22 cellular contexts compared by ENCODE assay signal in the genomic region with DNA sequence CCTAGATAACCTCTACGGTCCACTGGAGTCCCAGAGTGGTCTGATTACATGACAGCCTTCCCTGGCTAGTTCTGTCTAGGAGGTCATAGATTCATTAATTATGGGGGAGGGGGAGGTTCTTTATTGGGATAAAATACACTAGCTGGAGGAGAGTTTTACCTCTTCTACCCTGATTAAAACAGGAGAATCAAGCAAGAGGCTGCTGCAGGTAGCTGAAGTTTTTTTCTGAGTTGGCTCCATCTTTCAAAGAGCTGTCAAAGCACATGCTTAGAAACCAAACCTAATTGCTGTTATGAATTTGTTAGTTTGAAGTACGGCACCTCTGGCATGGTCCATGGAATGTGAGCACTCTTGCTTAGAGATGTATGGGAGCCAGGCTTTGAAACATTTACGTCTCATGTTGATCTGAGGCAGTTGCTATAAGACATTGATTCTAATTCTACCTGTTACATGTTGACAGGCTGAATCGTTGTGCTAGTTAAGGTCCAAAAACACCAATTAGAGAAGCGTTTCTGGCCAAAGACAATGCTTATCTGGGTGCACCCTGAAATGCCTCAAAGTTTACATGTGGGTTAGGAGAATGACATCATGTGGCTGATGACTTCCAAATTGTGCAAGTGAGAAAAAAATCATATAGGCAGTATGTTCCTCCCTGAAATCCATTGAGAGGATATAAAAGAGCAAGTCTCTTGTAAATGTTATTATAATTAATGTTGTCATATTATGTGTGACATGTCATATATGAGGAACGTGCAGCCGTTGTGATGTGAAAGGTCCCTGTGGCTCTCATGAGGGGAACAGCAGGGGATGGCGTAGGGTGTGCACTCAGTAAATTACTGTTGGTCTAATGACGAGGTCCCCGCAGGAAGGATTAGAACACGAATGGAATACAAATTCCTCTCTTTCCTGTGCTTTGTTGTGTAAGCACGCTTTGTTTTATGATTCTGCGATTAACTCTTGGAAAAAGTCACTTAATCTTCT.
DNase-seq lines count a peak whose midpoint lies in the region; ATAC-seq and TF ChIP-seq lines count a peak whose summit lies in the region.
"Had no signal": no experiment of that assay in that cellular context is flagged by ENCODE, and none has a peak within 500 bp of the region (broad histone marks: within the 10 kb centered on the region; RNA-seq: fewer than 3 reads in every experiment).

No MANE protein-coding gene starts in this region.

- peaks cover 11% of the 10 kb centered on the region; the same call in 1 of the 2 replicates for H3K4me1 ChIP-seq in HAP-1
- H3K4me1 ChIP-seq in thyroid gland = peaks cover 0 to 11% of the 10 kb centered on the region in 2 donors

- H3K4me1 Mint-ChIP-seq in nephron = peaks cover 54% of the 10 kb centered on the region
- H3K4me1 Mint-ChIP-seq: activated naive CD4-positive, alpha-beta T cell treated with anti-CD3 and anti-CD28 coated beads, Interleukin-2, amount 50 U/mL, for 24 hours; activated T-helper 17 cell treated with anti-CD3 and anti-CD28 coated beads, Interleukin-2, amount 50 U/mL, for 72 hours; stimulated activated naive CD8-positive, alpha-beta T cell treated with anti-CD3 and anti-CD28 coated beads, Interleukin-15, amount 100 ng/mL, for 72 hours had no signal

- DNase-seq in HAP-1 (ENCODE audit: low spot score in 2 of 2) (peak; percentile 16 to 43), NCI-H69 (lab: John Stamatoyannopoulos, UW) (peak; percentile 56), dermis microvascular lymphatic vessel endothelial cell (ENCODE audit: low read depth in 2 of 2) (peak; percentile 61), middle frontal gyrus (ENCODE audit: extremely low spot score, low spot score) (no peak), HK-2 (ENCODE audit: unreplicated experiment) (no peak), thyroid gland (no peak)
- DNase-seq: activated B cell treated with CpG ODN at 0.5 μM for 24 hours; activated CD4-positive, alpha-beta T cell treated with anti-CD3 and anti-CD28 coated beads, Interleukin-2, amount 50 U/mL, for 4 hours; activated CD8-positive, alpha-beta memory T cell treated with anti-CD3 and anti-CD28 coated beads, Interleukin-2, amount 50 U/mL, for 4 hours; effector memory CD4-positive, alpha-beta T cell; Kasumi-1; mammary epithelial cell; NCI-H1048; stimulated activated naive CD8-positive, alpha-beta T cell treated with anti-CD3 and anti-CD28 coated beads, Interleukin-15, amount 100 ng/mL, for 72 hours had no signal

- TF ChIP-seq CTCF in nephron (IDR thresholded peaks at IDR 0.05; ENCODE audit: unreplicated experiment in 3 of 3) (no peak), thyroid gland (IDR thresholded peaks at IDR 0.05) (no peak)

- H3K36me3 Mint-ChIP-seq in nephron (ENCODE audit: low read depth) = no peaks in the 10 kb centered on the region

- intact Hi-C loops in thyroid gland (cut with DNase I) = no loop called here

- H3K36me3 ChIP-seq in HAP-1 (replicated peaks) (no peaks in the 10 kb centered on the region), thyroid gland (no peaks in the 10 kb centered on the region)
- H3K36me3 ChIP-seq: neutrophil, prostate gland, tibial nerve had no signal

- no peak overlapping the region for H3K4me3 Mint-ChIP-seq in nephron
- H3K4me3 Mint-ChIP-seq: activated B cell treated with CpG ODN at 0.5 μM for 24 hours; activated naive CD4-positive, alpha-beta T cell treated with anti-CD3 and anti-CD28 coated beads, Interleukin-2, amount 50 U/mL, for 24 hours; activated T-helper 17 cell treated with anti-CD3 and anti-CD28 coated beads, Interleukin-2, amount 50 U/mL, for 72 hours; stimulated activated naive CD8-positive, alpha-beta T cell treated with anti-CD3 and anti-CD28 coated beads, Interleukin-15, amount 100 ng/mL, for 72 hours had no signal

- in situ Hi-C loops in HAP-1 (cut with MboI; ENCODE audit: low sequenced_read_pairs) = no loop called here

- no peak overlapping the region for H3K27ac ChIP-seq in thyroid gland
- H3K27ac ChIP-seq: C4-2B, neutrophil, prostate gland, tibial nerve had no signal

- no peaks in the 10 kb centered on the region for H3K9me3 Mint-ChIP-seq in nephron
- H3K9me3 Mint-ChIP-seq: activated B cell treated with CpG ODN at 0.5 μM for 24 hours; activated naive CD4-positive, alpha-beta T cell treated with anti-CD3 and anti-CD28 coated beads, Interleukin-2, amount 50 U/mL, for 24 hours; activated T-helper 17 cell treated with anti-CD3 and anti-CD28 coated beads, Interleukin-2, amount 50 U/mL, for 72 hours; stimulated activated naive CD8-positive, alpha-beta T cell treated with anti-CD3 and anti-CD28 coated beads, Interleukin-15, amount 100 ng/mL, for 72 hours had no signal

- no peaks in the 10 kb centered on the region for H3K27me3 ChIP-seq in HAP-1 (ENCODE audit: low read depth)
- H3K27me3 ChIP-seq in thyroid gland = no peaks in the 10 kb centered on the region
- H3K27me3 ChIP-seq: neutrophil, tibial nerve had no signal

- no peak for TF ChIP-seq POLR2A in thyroid gland (IDR thresholded peaks at IDR 0.05)

- no peaks in the 10 kb centered on the region for H3K9me3 ChIP-seq in HAP-1
- no peaks in the 10 kb centered on the region for H3K9me3 ChIP-seq in thyroid gland
- H3K9me3 ChIP-seq: neutrophil, prostate gland, tibial nerve had no signal

- ATAC-seq in HG03097 (IDR thresholded peaks at IDR 0.05; ENCODE audit: low FRiP score, unreplicated experiment) = no peak
- ATAC-seq: activated T-helper 17 cell treated with anti-CD3 and anti-CD28 coated beads, Interleukin-2, amount 50 U/mL, for 72 hours; stimulated activated naive CD8-positive, alpha-beta T cell treated with anti-CD3 and anti-CD28 coated beads, Interleukin-15, amount 100 ng/mL, for 72 hours had no signal

- peak overlapping the region in 2 of 3 experiments; percentile 57 to 68 for H3K27ac Mint-ChIP-seq in nephron
- H3K27ac Mint-ChIP-seq: activated B cell treated with CpG ODN at 0.5 μM for 24 hours; activated naive CD4-positive, alpha-beta T cell treated with anti-CD3 and anti-CD28 coated beads, Interleukin-2, amount 50 U/mL, for 24 hours; activated T-helper 17 cell treated with anti-CD3 and anti-CD28 coated beads, Interleukin-2, amount 50 U/mL, for 72 hours; stimulated activated naive CD8-positive, alpha-beta T cell treated with anti-CD3 and anti-CD28 coated beads, Interleukin-15, amount 100 ng/mL, for 72 hours had no signal

- no peak overlapping the region for H3K4me3 ChIP-seq in HAP-1
- no peak overlapping the region for H3K4me3 ChIP-seq in thyroid gland (replicated peaks in 1 of 3)
- H3K4me3 ChIP-seq: prostate gland, tibial nerve had no signal

- 77 to 79% methylated on average over 13 of the region's 13 CpGs for WGBS in thyroid gland, 2 donors

- H3K27me3 Mint-ChIP-seq in nephron (ENCODE audit: low read depth) = no peaks in the 10 kb centered on the region
- H3K27me3 Mint-ChIP-seq: activated B cell treated with CpG ODN at 0.5 μM for 24 hours; activated naive CD4-positive, alpha-beta T cell treated with anti-CD3 and anti-CD28 coated beads, Interleukin-2, amount 50 U/mL, for 24 hours; activated T-helper 17 cell treated with anti-CD3 and anti-CD28 coated beads, Interleukin-2, amount 50 U/mL, for 72 hours; stimulated activated naive CD8-positive, alpha-beta T cell treated with anti-CD3 and anti-CD28 coated beads, Interleukin-15, amount 100 ng/mL, for 72 hours had no signal

Comparison
In these comparisons a context has a peak if more than half of its experiments do, and no peak if none do; other contexts are left out.
1. DNase-seq: peak in HAP-1 (2 of 2), NCI-H69 (single experiment) and dermis microvascular lymphatic vessel endothelial cell (2 of 2); none in middle frontal gyrus (single experiment), HK-2 (single experiment) and thyroid gland (0 of 2).